Comparison of ENCODE assay signal across 11 cellular contexts in the genomic region with DNA sequence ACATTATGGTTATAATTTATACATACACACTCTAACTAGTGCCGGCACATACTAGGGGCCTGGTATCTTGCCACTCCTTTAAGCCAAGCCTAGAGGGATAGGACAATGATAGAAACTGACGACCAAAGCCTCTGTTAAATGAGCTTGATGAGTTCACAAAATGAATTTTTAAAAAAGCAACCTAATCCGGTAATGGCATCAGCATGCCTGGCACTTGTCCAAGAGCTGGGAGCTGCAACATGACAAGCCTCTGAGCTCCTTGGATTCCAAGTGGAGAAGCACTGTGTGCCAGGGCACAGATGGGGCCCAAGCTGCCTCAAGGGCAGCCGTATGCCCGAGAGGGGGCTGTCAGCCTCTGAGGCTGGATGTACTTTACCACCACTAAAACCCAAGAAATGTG. TPM values are rescaled to one million over a fixed set of nuclear protein-coding genes. Genes with fewer than 3 reads are reported as not detected.
DNase-seq lines count a peak whose midpoint lies in the region; ATAC-seq and TF ChIP-seq lines count a peak whose summit lies in the region.
"Had no signal": no experiment of that assay in that cellular context is flagged by ENCODE, and none has a peak within 500 bp of the region (broad histone marks: within the 10 kb centered on the region; RNA-seq: fewer than 3 reads in every experiment).

No MANE protein-coding gene starts in this region.

- DNase-seq in ACHN (peak; percentile 8), MG63 (peak; percentile 84), astrocyte of the spinal cord (ENCODE audit: low read depth, low spot score) (peak; percentile 78), lower lobe of right lung (peak; percentile 63), pons (ENCODE audit: low spot score) (no peak), 8988T (no peak), SW480 (ENCODE audit: low spot score) (no peak), mesenteric fat pad (ENCODE audit: low spot score) (no peak)
- DNase-seq: activated naive CD4-positive, alpha-beta T cell treated with anti-CD3 and anti-CD28 coated beads, Interleukin-2, amount 10 ng/mL, durations not matched to agents 7 days and 5 days; COR-L47; kidney glomerular epithelial cell had no signal

- H3K36me3 ChIP-seq in MG63 (peaks cover 43% of the 10 kb centered on the region), lower lobe of right lung (no peaks in the 10 kb centered on the region)

- H3K27ac ChIP-seq in lower lobe of right lung, result peak overlapping the region; percentile 25

- intact Hi-C loops in lower lobe of right lung (cut with DNase I), result no loop called here

- H3K9me3 ChIP-seq in MG63, result no peaks in the 10 kb centered on the region
- no peaks in the 10 kb centered on the region for H3K9me3 ChIP-seq in lower lobe of right lung

- H3K27me3 ChIP-seq in MG63 (no peaks in the 10 kb centered on the region), lower lobe of right lung (ENCODE audit: low read depth) (no peaks in the 10 kb centered on the region)

- TF ChIP-seq CTCF in astrocyte of the spinal cord (IDR thresholded peaks at IDR 0.05; ENCODE audit: low read depth, low read length) (no peak), lower lobe of right lung (IDR thresholded peaks at IDR 0.05) (no peak)

- ATAC-seq in lower lobe of right lung, result no peak

- in situ Hi-C loops in ACHN (cut with HindIII; ENCODE audit: low pct_ligation_motif_present, low pct_unique_long_range_greater_than_20kb, low sequenced_read_pairs), result no loop called here
- in situ Hi-C loops in astrocyte of the spinal cord (cut with HindIII; ENCODE audit: low sequenced_read_pairs), result no loop called here

- H3K4me1 ChIP-seq in lower lobe of right lung, result peaks cover 54% of the 10 kb centered on the region

- no peak overlapping the region for H3K4me3 ChIP-seq in MG63
- H3K4me3 ChIP-seq in astrocyte of the spinal cord (ENCODE audit: low read depth, low read length), result no peak overlapping the region
- no peak overlapping the region for H3K4me3 ChIP-seq in lower lobe of right lung

RNA-seq across cellular contexts. Expression of gene ETV5, which starts 9.7 kb away (rescaled TPM):
- total RNA-seq in MG63 (2014; rRNA removed; shearing (Covaris generic); ENCODE audit: low replicate concordance), result 21.8 and 36.4 TPM in 2 replicates
- 65.5 TPM for total RNA-seq in lower lobe of right lung
- total RNA-seq in mesenteric fat pad, result 25.0 TPM

Comparison
In these comparisons a context has a peak if more than half of its experiments do, and no peak if none do; other contexts are left out.
1. DNase-seq: peak in ACHN (single experiment), MG63 (single experiment), astrocyte of the spinal cord (single experiment) and lower lobe of right lung (single experiment); none in pons (single experiment), 8988T (single experiment), SW480 (single experiment) and mesenteric fat pad (single experiment).